ENCODE assay signal across 12 cellular contexts in the genomic region with DNA sequence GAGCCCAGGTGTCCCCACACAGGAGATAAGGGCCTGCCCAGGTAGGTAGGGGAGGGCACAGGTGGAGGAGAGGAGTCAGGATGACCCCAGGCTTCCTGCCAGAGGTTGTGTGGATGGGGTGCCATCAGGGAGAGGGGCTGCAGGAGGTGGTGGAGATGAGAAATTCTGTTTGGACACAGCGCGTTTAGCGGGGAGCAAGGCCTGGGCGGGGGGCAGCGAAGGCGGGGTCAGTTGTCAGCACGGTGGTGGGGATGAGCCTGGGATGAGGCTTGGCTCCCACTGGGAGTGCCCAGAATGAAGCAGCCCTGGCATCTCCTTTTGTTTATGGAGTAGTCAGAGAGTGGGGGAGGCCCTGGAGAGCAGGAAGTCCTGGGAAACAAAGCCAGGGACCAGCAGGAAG. TPM values are rescaled to one million over a fixed set of nuclear protein-coding genes. Genes with fewer than 3 reads are reported as not detected.
DNase-seq lines count a peak whose midpoint lies in the region; ATAC-seq and TF ChIP-seq lines count a peak whose summit lies in the region.
"Had no signal": no experiment of that assay in that cellular context is flagged by ENCODE, and none has a peak within 500 bp of the region (broad histone marks: within the 10 kb centered on the region; RNA-seq: fewer than 3 reads in every experiment).

No MANE protein-coding gene starts in this region.

- no peaks in the 10 kb centered on the region for H4K20me1 ChIP-seq in HCT116 (ENCODE audit: insufficient read depth)

- WGBS in neuronal stem cell (ENCODE audit: extremely low coverage in 2 of 2, insufficient read length in 2 of 2, insufficient replicate concordance in 1 of 2), 2 donors: no CpG with 5 or more reads among the region's 7 CpGs

- no peak overlapping the region for H4K8ac ChIP-seq in neuronal stem cell (ENCODE audit: low read depth, low read length)

- H3K36me3 ChIP-seq in HCT116 (ENCODE audit: control insufficient read depth in 1 of 2, insufficient read depth in 2 of 2, low read length in 2 of 2) (peaks cover 0 to 4% of the 10 kb centered on the region in 2 experiments; a peak in 1 of 4 replicates), NT2/D1 (ENCODE audit: insufficient read depth, insufficient read length, low read length) (peaks cover 75% of the 10 kb centered on the region), neuronal stem cell (replicated peaks in 1 of 2; ENCODE audit: control insufficient read depth in 2 of 2, insufficient read depth in 2 of 2, low read length in 2 of 2) (peaks cover 15 to 43% of the 10 kb centered on the region in 2 donors)

- H3K4me2 ChIP-seq in HCT116 (ENCODE audit: low read length): no peak overlapping the region
- no peak overlapping the region for H3K4me2 ChIP-seq in neuronal stem cell (ENCODE audit: insufficient read depth, low read length, poor library complexity, severe bottlenecking)
- H3K4me2 ChIP-seq: PC-9 had no signal

- H3K79me2 ChIP-seq in HCT116 (ENCODE audit: insufficient read depth, low read length): no peaks in the 10 kb centered on the region

- no peaks in the 10 kb centered on the region for H3K27me3 Mint-ChIP-seq in effector memory CD8-positive, alpha-beta T cell

- no peak overlapping the region for H3K4ac ChIP-seq in neuronal stem cell (ENCODE audit: low read length)

- H3K27ac ChIP-seq in HCT116 (ENCODE audit: low read depth, low read length) (peak overlapping the region; percentile 5; the same call in 1 of the 2 replicates), neuronal stem cell (replicated peaks; ENCODE audit: low read length) (no peak overlapping the region)
- H3K27ac ChIP-seq: PC-9 had no signal

- POLR2A ChIA-PET in HCT116 (lab: Charles Lee): no interaction called here

- no peaks in the 10 kb centered on the region for H3K9me2 ChIP-seq in HCT116 (ENCODE audit: insufficient read depth)

- H3K14ac ChIP-seq in neuronal stem cell (ENCODE audit: low read length): no peak overlapping the region

- TF ChIP-seq CTCF in HCT116 (IDR thresholded peaks at IDR 0.05 in 2 of 3, conservative IDR thresholded peaks at IDR 0.05 in 1 of 3; ENCODE audit: borderline replicate concordance in 1 of 3, insufficient read depth in 1 of 3, low read depth in 2 of 3, low read length in 2 of 3): no peak

- H4K91ac ChIP-seq in neuronal stem cell (ENCODE audit: low read depth, low read length, poor library complexity): no peak overlapping the region

- no peaks in the 10 kb centered on the region for H3K9me3 Mint-ChIP-seq in effector memory CD8-positive, alpha-beta T cell
- H3K9me3 Mint-ChIP-seq: CD14-positive monocyte had no signal

- H3K4me1 Mint-ChIP-seq in effector memory CD8-positive, alpha-beta T cell (ENCODE audit: low read depth in 2 of 2): peaks cover 6 to 9% of the 10 kb centered on the region in 2 donors
- H3K4me1 Mint-ChIP-seq: CD14-positive monocyte had no signal

- no TSS peak for BruUV-seq in HCT116 (replicated peaks; lab: Mats Ljungman, UMichigan)

- H3K9me3 ChIP-seq in HCT116 (ENCODE audit: control insufficient read depth in 1 of 2, insufficient read depth in 1 of 2, low read depth in 1 of 2, low read length in 2 of 2) (no peaks in the 10 kb centered on the region), NT2/D1 (ENCODE audit: insufficient read depth, low read length) (no peaks in the 10 kb centered on the region), neuronal stem cell (replicated peaks in 1 of 2; ENCODE audit: control insufficient read depth in 2 of 2, insufficient read depth in 1 of 2, low read depth in 1 of 2, low read length in 2 of 2) (peaks cover 0 to 2% of the 10 kb centered on the region in 2 donors)

- H3K79me1 ChIP-seq in neuronal stem cell (ENCODE audit: low read depth, low read length): no peaks in the 10 kb centered on the region

- H2BK12ac ChIP-seq in neuronal stem cell (ENCODE audit: low read length): no peak overlapping the region

- no peak overlapping the region for H3K4me3 Mint-ChIP-seq in effector memory CD8-positive, alpha-beta T cell
- H3K4me3 Mint-ChIP-seq: CD14-positive monocyte had no signal

- H3K27ac Mint-ChIP-seq in effector memory CD8-positive, alpha-beta T cell: peak overlapping the region; percentile 60 to 81

- intact Hi-C loops in HCT116 (cut with micrococcal nuclease): loop anchor here (1.0 kb wide), 3 partner anchors 135 to 485 kb away; no protein-coding TSS in a partner anchor

- no peaks in the 10 kb centered on the region for H3K4me1 ChIP-seq in HCT116 (ENCODE audit: control insufficient read depth in 1 of 2, insufficient read depth in 2 of 2, low read length in 2 of 2)
- H3K4me1 ChIP-seq in NT2/D1 (ENCODE audit: insufficient read depth, insufficient read length): peaks cover 25% of the 10 kb centered on the region
- peaks cover 0 to 2% of the 10 kb centered on the region in 2 donors for H3K4me1 ChIP-seq in neuronal stem cell (ENCODE audit: control insufficient read depth in 2 of 2, insufficient read depth in 1 of 2, low read depth in 1 of 2, low read length in 2 of 2)

- peaks cover 10% of the 10 kb centered on the region for H3K36me3 Mint-ChIP-seq in effector memory CD8-positive, alpha-beta T cell (ENCODE audit: insufficient read depth)

- H3K18ac ChIP-seq in neuronal stem cell (ENCODE audit: low read length): no peak overlapping the region

- CTCF ChIA-PET in HCT116 (lab: Charles Lee): interaction anchor here (1.0 to 1.6 kb wide), 3 partner anchors 109 to 164 kb away, joined by 3 to 10 read pairs (median 5); partner anchors contain the start of gene UBA7

- H2BK15ac ChIP-seq in neuronal stem cell (ENCODE audit: low read length): no peak overlapping the region

- H3K27me3 ChIP-seq in HCT116 (ENCODE audit: insufficient read depth, low read length) (no peaks in the 10 kb centered on the region), NT2/D1 (ENCODE audit: insufficient read depth, insufficient read length) (no peaks in the 10 kb centered on the region), neuronal stem cell (ENCODE audit: control insufficient read depth in 3 of 3, insufficient read depth in 3 of 3, low read depth in 1 of 3, low read length in 3 of 3) (no peaks in the 10 kb centered on the region)

- H2AK5ac ChIP-seq in neuronal stem cell (ENCODE audit: low read depth, low read length): no peak overlapping the region

- TF ChIP-seq RAD21 in HCT116 (IDR thresholded peaks at IDR 0.05; ENCODE audit: low read depth): no peak

- RAD21 ChIA-PET in HCT116 (lab: Charles Lee; ENCODE audit: low non-redundant PET in 1 of 2, low total read pairs in 2 of 2, uncharacterized antibody in 2 of 2, unreplicated experiment in 2 of 2): no interaction called here

- H3K4me3 ChIP-seq in HCT116 (replicated peaks in 1 of 2; ENCODE audit: low read depth in 1 of 2, low read length in 2 of 2) (no peak overlapping the region), NT2/D1 (ENCODE audit: insufficient read length, low read depth) (no peak overlapping the region), neuronal stem cell (ENCODE audit: low read length in 2 of 2) (no peak overlapping the region)
- H3K4me3 ChIP-seq: K562, PC-9 had no signal

- TF ChIP-seq POLR2A in HCT116 (IDR thresholded peaks at IDR 0.05; ENCODE audit: borderline replicate concordance, extremely low read depth, insufficient read depth, insufficient read length): no peak

- H2AFZ ChIP-seq in HCT116 (ENCODE audit: low read depth, low read length, poor library complexity, severe bottlenecking) (no peak overlapping the region), neuronal stem cell (ENCODE audit: low read length) (no peak overlapping the region)
- H2AFZ ChIP-seq: PC-9 had no signal

- H2BK5ac ChIP-seq in neuronal stem cell (ENCODE audit: low read length): no peak overlapping the region

- H3K9ac ChIP-seq in HCT116 (ENCODE audit: low read length): no peak overlapping the region
- H3K9ac ChIP-seq in NT2/D1 (ENCODE audit: insufficient read length, low read depth): peak overlapping the region; percentile 46
- peak overlapping the region; percentile 67 for H3K9ac ChIP-seq in neuronal stem cell (ENCODE audit: low read depth, low read length, poor library complexity)

- DNase-seq in HCT116 (ENCODE audit: low read depth, low spot score): no peak
- DNase-seq in NT2/D1 (ENCODE audit: low read depth, low spot score): no peak
- no peak for DNase-seq in effector memory CD8-positive, alpha-beta T cell
- no peak for DNase-seq in neuronal stem cell (ENCODE audit: low spot score)
- no peak for DNase-seq in activated gamma-delta T cell (lab: John Stamatoyannopoulos, UW)
- no peak for DNase-seq in RPMI8226
- DNase-seq: DMS 273 treated with DMSO at 0.1 percent for 48 hours, NCI-H524 treated with DMSO at 0.1 percent for 48 hours had no signal

- no peak overlapping the region for H3K23ac ChIP-seq in neuronal stem cell (ENCODE audit: low read depth, low read length, poor library complexity)

- ATAC-seq in HCT116 (no peak), GM18520 (IDR thresholded peaks at IDR 0.05; ENCODE audit: unreplicated experiment) (no peak)
- no peak for ATAC-seq in effector memory CD8-positive, alpha-beta T cell (replicated peaks)

- no peak overlapping the region for H2BK120ac ChIP-seq in neuronal stem cell (ENCODE audit: low read depth, low read length)

TF ChIP-seq in HCT116, 20 proteins besides CTCF, POLR2A, EP300 and RAD21 (continues in another document):
- TF ChIP-seq CEBPB (IDR thresholded peaks at IDR 0.05; ENCODE audit: low read depth): no peak

RNA-seq across cellular contexts. Expression of gene RNF123, which starts 14.6 kb away (rescaled TPM):
- total RNA-seq in HCT116 (2021; ENCODE audit: unreplicated experiment): 71.9 TPM
- polyA plus RNA-seq in HCT116 (2012): 49.7 and 51.5 TPM in 2 replicates
- 21.9 TPM for polyA plus RNA-seq in neuronal stem cell (2013, experiment 1 of 2)
- polyA plus RNA-seq in neuronal stem cell (2013, experiment 2 of 2): 20.9 TPM

RNA-seq across cellular contexts. Expression of gene MST1, which starts 14.7 kb away (rescaled TPM):
- total RNA-seq in HCT116 (2021; ENCODE audit: unreplicated experiment): 15.4 TPM
- polyA plus RNA-seq in HCT116 (2012): 11.6 and 11.8 TPM in 2 replicates
- polyA plus RNA-seq in neuronal stem cell (2013, experiment 1 of 2): 10.4 TPM
- 11.3 TPM for polyA plus RNA-seq in neuronal stem cell (2013, experiment 2 of 2)

RNA-seq across cellular contexts. Expression of gene AMIGO3, which starts 15.5 kb away (rescaled TPM):
- 0.32 TPM for total RNA-seq in HCT116 (2021; ENCODE audit: unreplicated experiment)
- 1.1 and 1.3 TPM in 2 replicates for polyA plus RNA-seq in HCT116 (2012)
- 1.0 TPM for polyA plus RNA-seq in neuronal stem cell (2013, experiment 1 of 2)
- polyA plus RNA-seq in neuronal stem cell (2013, experiment 2 of 2): 0.93 TPM
- polyA plus RNA-seq: CD14-positive monocyte had no signal

RNA-seq across cellular contexts. Expression of gene GMPPB, which starts 19.8 kb away (rescaled TPM):
- 24.1 TPM for total RNA-seq in HCT116 (2021; ENCODE audit: unreplicated experiment)
- 18.6 and 26.6 TPM in 2 replicates for polyA plus RNA-seq in HCT116 (2012)
- 7.4 TPM for polyA plus RNA-seq in neuronal stem cell (2013, experiment 1 of 2)
- polyA plus RNA-seq in neuronal stem cell (2013, experiment 2 of 2): 7.4 TPM

RNA-seq across cellular contexts. Expression of gene APEH, which starts 29.8 kb away (rescaled TPM):
- 246 TPM for total RNA-seq in HCT116 (2021; ENCODE audit: unreplicated experiment)
- 185 and 207 TPM in 2 replicates for polyA plus RNA-seq in HCT116 (2012)
- 50.1 TPM for polyA plus RNA-seq in neuronal stem cell (2013, experiment 1 of 2)
- 46.8 TPM for polyA plus RNA-seq in neuronal stem cell (2013, experiment 2 of 2)
